Comparison of ENCODE assay signal across 20 cellular contexts in genomic region chr2:5077479-5078089, GRCh38.
DNase-seq lines count a peak whose midpoint lies in the region; ATAC-seq and TF ChIP-seq lines count a peak whose summit lies in the region.
"Had no signal": no experiment of that assay in that cellular context is flagged by ENCODE, and none has a peak within 500 bp of the region (broad histone marks: within the 10 kb centered on the region; RNA-seq: fewer than 3 reads in every experiment).

No MANE protein-coding gene starts in this region.

- no peak overlapping the region for H3K27ac ChIP-seq in brain microvascular endothelial cell
- H3K27ac ChIP-seq: adrenal gland, C4-2B, heart right ventricle, ovary, thoracic aorta had no signal

- H3K4me3 Mint-ChIP-seq in T-helper 17 cell, result no peak overlapping the region
- H3K4me3 Mint-ChIP-seq: activated T-helper 17 cell treated with anti-CD3 and anti-CD28 coated beads, Interleukin-2, amount 50 U/mL, for 72 hours had no signal

- peak; percentile 2 for DNase-seq in DMS 273 (lab: John Stamatoyannopoulos, UW; ENCODE audit: unreplicated experiment)
- DNase-seq in DMS 273 treated with DMSO at 0.1 percent for 48 hours (lab: John Stamatoyannopoulos, UW), result no peak
- DNase-seq in brain microvascular endothelial cell, result peak; percentile 78
- peak; percentile 13 for DNase-seq in kidney tubule cell (ENCODE audit: low spot score)
- no peak for DNase-seq in T-helper 17 cell
- DNase-seq: 8988T; adrenal gland; GOT3; heart right ventricle; mucosa of descending colon; NCI-H2227 treated with DMSO at 0.1 percent for 48 hours; ovary; stimulated activated CD4-positive, alpha-beta T cell treated with anti-CD3 and anti-CD28 coated beads, Interleukin-4, amount 100 ng/mL, for 4 hours had no signal

- H3K4me3 ChIP-seq in brain microvascular endothelial cell (ENCODE audit: low read depth, low read length), result no peak overlapping the region
- H3K4me3 ChIP-seq: adrenal gland, heart right ventricle, mucosa of descending colon, ovary, thoracic aorta had no signal

- ATAC-seq in GM21717 (IDR thresholded peaks at IDR 0.05; ENCODE audit: unreplicated experiment), result no peak
- ATAC-seq in T-helper 17 cell, result no peak
- no peak for ATAC-seq in GM19324 (IDR thresholded peaks at IDR 0.05; ENCODE audit: low FRiP score, unreplicated experiment)
- ATAC-seq: activated T-helper 17 cell treated with anti-CD3 and anti-CD28 coated beads, Interleukin-2, amount 50 U/mL, for 72 hours; esophagus mucosa; heart right ventricle; mucosa of descending colon had no signal

- no peak overlapping the region for H3K27ac Mint-ChIP-seq in T-helper 17 cell
- H3K27ac Mint-ChIP-seq: activated T-helper 17 cell treated with anti-CD3 and anti-CD28 coated beads, Interleukin-2, amount 50 U/mL, for 72 hours had no signal

- H3K36me3 ChIP-seq in brain microvascular endothelial cell (replicated peaks), result no peaks in the 10 kb centered on the region
- H3K36me3 ChIP-seq: adrenal gland, heart right ventricle, ovary, thoracic aorta had no signal

- in situ Hi-C loops in brain microvascular endothelial cell (cut with HindIII; ENCODE audit: low pct_ligation_motif_present, low sequenced_read_pairs), result no loop called here

- H3K27me3 Mint-ChIP-seq in T-helper 17 cell, result no peaks in the 10 kb centered on the region
- H3K27me3 Mint-ChIP-seq: activated T-helper 17 cell treated with anti-CD3 and anti-CD28 coated beads, Interleukin-2, amount 50 U/mL, for 72 hours had no signal

- H3K27me3 ChIP-seq in brain microvascular endothelial cell (replicated peaks), result no peaks in the 10 kb centered on the region
- H3K27me3 ChIP-seq: adrenal gland, heart right ventricle, ovary had no signal

- no peaks in the 10 kb centered on the region for H3K36me3 Mint-ChIP-seq in T-helper 17 cell (ENCODE audit: low read depth)

- H3K4me1 Mint-ChIP-seq in T-helper 17 cell, result no peaks in the 10 kb centered on the region
- H3K4me1 Mint-ChIP-seq: activated T-helper 17 cell treated with anti-CD3 and anti-CD28 coated beads, Interleukin-2, amount 50 U/mL, for 72 hours had no signal

- TF ChIP-seq CTCF in LNCAP (IDR thresholded peaks at IDR 0.05) (peak; percentile 28; the same call in 1 of the 2 replicates), brain microvascular endothelial cell (IDR thresholded peaks at IDR 0.05; ENCODE audit: low read depth, low read length, missing control alignments) (peak; percentile 56)

- no peaks in the 10 kb centered on the region for H3K9me3 ChIP-seq in T-helper 17 cell (ENCODE audit: control insufficient read depth, low read length, poor library complexity, severe bottlenecking)
- H3K9me3 ChIP-seq: adrenal gland, ovary, thoracic aorta had no signal

Comparison
In these comparisons a context has a peak if more than half of its experiments do, and no peak if none do; other contexts are left out.
1. DNase-seq: peak in DMS 273 (single experiment), brain microvascular endothelial cell (single experiment) and kidney tubule cell (single experiment); none in DMS 273 treated with DMSO at 0.1 percent for 48 hours (single experiment) and T-helper 17 cell (0 of 3).